Comparison of ENCODE assay signal across 17 cellular contexts in genomic region chr13:39044536-39044935, GRCh38. TPM values are rescaled to one million over a fixed set of nuclear protein-coding genes. Genes with fewer than 3 reads are reported as not detected.
DNase-seq lines count a peak whose midpoint lies in the region; ATAC-seq lines count a peak whose summit lies in the region.
"Had no signal": no experiment of that assay in that cellular context is flagged by ENCODE, and none has a peak within 500 bp of the region (broad histone marks: within the 10 kb centered on the region; RNA-seq: fewer than 3 reads in every experiment).

No MANE protein-coding gene starts in this region.

- no peaks in the 10 kb centered on the region for H3K27me3 ChIP-seq in HAP-1 (ENCODE audit: low read depth)

- no peaks in the 10 kb centered on the region for H3K9me3 ChIP-seq in HAP-1

- ATAC-seq in GM18511 (IDR thresholded peaks at IDR 0.05; ENCODE audit: unreplicated experiment) (peak; percentile 86), GM19455 (IDR thresholded peaks at IDR 0.05; ENCODE audit: unreplicated experiment) (peak; percentile 80), HG02678 (IDR thresholded peaks at IDR 0.05; ENCODE audit: unreplicated experiment) (peak; percentile 84), HG03342 (IDR thresholded peaks at IDR 0.05; ENCODE audit: unreplicated experiment) (peak; percentile 76)

- H3K4me1 ChIP-seq in HAP-1 = peaks cover 1% of the 10 kb centered on the region; the same call in 1 of the 2 replicates

- in situ Hi-C loops in HAP-1 (cut with MboI; ENCODE audit: low sequenced_read_pairs) = no loop called here

- H3K4me3 ChIP-seq in HAP-1 = no peak overlapping the region

- no peak for DNase-seq in NCI-H2227 treated with DMSO at 0.1 percent for 48 hours (lab: John Stamatoyannopoulos, UW)
- no peak for DNase-seq in HPDE6-E6E7 (ENCODE audit: extremely low spot score)
- no peak for DNase-seq in mucosa of gallbladder (ENCODE audit: low spot score)
- no peak for DNase-seq in HAP-1 (ENCODE audit: low spot score in 2 of 2)
- DNase-seq: cortex of kidney; DND-41; NCI-H446; RPMI8226; stimulated activated CD4-positive, alpha-beta T cell treated with anti-CD3 and anti-CD28 coated beads, Interleukin-2, amount 100 ng/mL, for 24 hours; stimulated activated naive CD4-positive, alpha-beta T cell had no signal

- no peaks in the 10 kb centered on the region for H3K36me3 ChIP-seq in HAP-1 (replicated peaks)

RNA-seq across cellular contexts. Expression of gene NHLRC3, which starts 6.3 kb away (rescaled TPM):
- 27.4 TPM for total RNA-seq in mucosa of gallbladder

RNA-seq across cellular contexts. Expression of gene PROSER1, which starts 6.6 kb away (rescaled TPM):
- total RNA-seq in mucosa of gallbladder = 27.4 TPM

RNA-seq across cellular contexts. Expression of gene STOML3, which starts 53.9 kb away (rescaled TPM):
- total RNA-seq in mucosa of gallbladder = not detected
- total RNA-seq: B cell; progenitor cell of endocrine pancreas; T-helper 2 cell treated with Interferon-gamma antibody and Interleukin-4, amounts not matched to agents 100 ng/mL and 5 ng/mL, for 36 hours had no signal
